9 cellular contexts compared by ENCODE assay signal in genomic region chr20:58623579-58624473, GRCh38. TPM values are rescaled to one million over a fixed set of nuclear protein-coding genes. Genes with fewer than 3 reads are reported as not detected.
A peak's percentile ranks its signal among the peaks of the same experiment; 100 is the strongest.
DNase-seq lines count a peak whose midpoint lies in the region; TF ChIP-seq lines count a peak whose summit lies in the region.
"Had no signal": no experiment of that assay in that cellular context is flagged by ENCODE, and none has a peak within 500 bp of the region (broad histone marks: within the 10 kb centered on the region; RNA-seq: fewer than 3 reads in every experiment).

No MANE protein-coding gene starts in this region.

- H3K4me3 Mint-ChIP-seq in MCF 10A (ENCODE audit: unreplicated experiment), result no peak overlapping the region

- no peaks in the 10 kb centered on the region for H3K9me3 Mint-ChIP-seq in MCF 10A (ENCODE audit: unreplicated experiment)

- H3K27ac Mint-ChIP-seq in MCF 10A (ENCODE audit: low read depth, unreplicated experiment), result no peak overlapping the region

- no TSS peak for BruUV-seq in MCF 10A (replicated peaks; lab: Mats Ljungman, UMichigan)

- peaks cover 8% of the 10 kb centered on the region for H3K4me1 Mint-ChIP-seq in MCF 10A (ENCODE audit: insufficient read depth, unreplicated experiment)

- intact Hi-C loops in MCF 10A (cut with micrococcal nuclease), result no loop called here

- POLR2A ChIA-PET in MCF 10A (lab: Yijun Ruan, JAX), result interaction anchor here (0.6 to 2.2 kb wide), 7 partner anchors 18 to 314 kb away, joined by 3 to 14 read pairs (median 3); partner anchors contain the start of genes RAB22A and STX16

- H3K36me3 Mint-ChIP-seq in MCF 10A (ENCODE audit: insufficient read depth, unreplicated experiment), result no peaks in the 10 kb centered on the region

- CTCF ChIA-PET in MCF 10A (lab: Yijun Ruan, JAX), result interaction anchor here (0.9 to 1.0 kb wide), 2 partner anchors 28 to 73 kb away, joined by 3 to 5 read pairs; no protein-coding TSS in a partner anchor

- H3K27me3 Mint-ChIP-seq in MCF 10A (ENCODE audit: insufficient read depth, unreplicated experiment), result no peaks in the 10 kb centered on the region

- TF ChIP-seq CTCF in MCF 10A (IDR thresholded peaks at IDR 0.05; ENCODE audit: unreplicated experiment), result no peak

- DNase-seq in AG08396 (ENCODE audit: low spot score) (peak; percentile 95), M059J (ENCODE audit: low read depth) (peak; percentile 98), MCF 10A (ENCODE audit: unreplicated experiment) (peak; percentile 94), left kidney (ENCODE audit: low read depth, low spot score) (peak; percentile 40), GF-D8 (lab: John Stamatoyannopoulos, UW) (no peak), cortex of kidney (lab: John Stamatoyannopoulos, UW) (no peak), NCI-H1694 (lab: John Stamatoyannopoulos, UW) (no peak)
- no peak for DNase-seq in activated CD4-positive, alpha-beta T cell treated with anti-CD3 and anti-CD28 coated beads, Interleukin-2, amount 50 U/mL, for 4 hours
- DNase-seq: activated CD4-positive, alpha-beta T cell treated with anti-CD3 and anti-CD28 coated beads, Interleukin-2, amount 50 U/mL, for 48 hours had no signal

RNA-seq across cellular contexts. Expression of gene STX16, which starts 27.3 kb away (rescaled TPM):
- 8.4 and 24.6 TPM in 2 replicates for total RNA-seq in M059J (2014; rRNA removed; shearing (Covaris generic))
- 93.3 and 108 TPM in 2 replicates for total RNA-seq in MCF 10A (2022)

Comparison
In these comparisons a context has a peak if more than half of its experiments do, and no peak if none do; other contexts are left out.
1. DNase-seq: peak in AG08396 (single experiment), M059J (single experiment), MCF 10A (single experiment) and left kidney (single experiment); none in GF-D8 (single experiment), cortex of kidney (single experiment), NCI-H1694 (single experiment) and activated CD4-positive, alpha-beta T cell treated with anti-CD3 and anti-CD28 coated beads, Interleukin-2, amount 50 U/mL, for 4 hours (0 of 2).